Comparison of ENCODE assay signal across 21 cellular contexts in genomic region chr7:40072268-40072667, GRCh38.
DNase-seq lines count a peak whose midpoint lies in the region; ATAC-seq, FAIRE-seq and TF ChIP-seq lines count a peak whose summit lies in the region.
"Had no signal": no experiment of that assay in that cellular context is flagged by ENCODE, and none has a peak within 500 bp of the region (broad histone marks: within the 10 kb centered on the region; RNA-seq: fewer than 3 reads in every experiment).

No MANE protein-coding gene starts in this region.

- CTCF ChIA-PET in H1 (lab: Charles Lee; ENCODE audit: partially characterized antibody) = no interaction called here

- intact Hi-C loops in transverse colon (cut with DNase I; ENCODE audit: low total_unique reads) (no loop called here), Right ventricle myocardium superior (cut with DNase I) (no loop called here)

- H2BK20ac ChIP-seq in H1 (ENCODE audit: low read length) = no peak overlapping the region

- H3K4me2 ChIP-seq in H1 (ENCODE audit: insufficient read depth in 1 of 2, low read depth in 2 of 2, low read length in 2 of 2) (no peak overlapping the region), mesendoderm (ENCODE audit: low read length) (no peak overlapping the region)

- H2AK5ac ChIP-seq in H1 (ENCODE audit: low read depth, low read length) (no peak overlapping the region), mesendoderm (ENCODE audit: low read length) (no peak overlapping the region)

- peaks cover 0 to 3% (median 0%) of the 10 kb centered on the region in 4 experiments; a peak in 1 of 7 replicates for H3K4me1 ChIP-seq in H1 (replicated peaks in 1 of 4; ENCODE audit: control insufficient read depth in 3 of 4, insufficient read depth in 4 of 4, low read length in 3 of 4)
- no peaks in the 10 kb centered on the region for H3K4me1 ChIP-seq in mesendoderm (ENCODE audit: control insufficient read depth, low read depth, low read length)
- H3K4me1 ChIP-seq in transverse colon = no peaks in the 10 kb centered on the region

- in situ Hi-C loops in transverse colon (cut with MboI; ENCODE audit: low pct_ligation_motif_present in 1 of 4, low pct_unique_long_range_greater_than_20kb in 1 of 4, low sequenced_read_pairs in 3 of 4) = loop anchor here in 1 of 4 donors (25.0 kb wide), 1 partner anchor 185 kb away; no protein-coding TSS in a partner anchor

- TF ChIP-seq CTCF in H1 (IDR thresholded peaks at IDR 0.05; ENCODE audit: control extremely low read depth in 1 of 3, insufficient read depth in 1 of 3, low read depth in 1 of 3, low read length in 3 of 3) = no peak
- TF ChIP-seq CTCF in transverse colon (IDR thresholded peaks at IDR 0.05) = no peak

- H4K20me1 ChIP-seq in H1 (replicated peaks in 1 of 2; ENCODE audit: control insufficient read depth in 1 of 2, insufficient read depth in 2 of 2, low read length in 2 of 2) = peaks cover 0 to 2% of the 10 kb centered on the region in 2 experiments

- TF ChIP-seq POLR2A in GM12891 (IDR thresholded peaks at IDR 0.05; ENCODE audit: low read depth, low read length) = no peak
- TF ChIP-seq POLR2A in H1 (IDR thresholded peaks at IDR 0.05; ENCODE audit: control extremely low read depth in 1 of 2, low read depth in 2 of 2, low read length in 2 of 2) = no peak
- TF ChIP-seq POLR2A in transverse colon (IDR thresholded peaks at IDR 0.05) = no peak

- H3K23ac ChIP-seq in H1 (ENCODE audit: insufficient read length) = no peak overlapping the region
- no peak overlapping the region for H3K23ac ChIP-seq in mesendoderm (ENCODE audit: low read length)

- POLR2A ChIA-PET in H1 (lab: Charles Lee; ENCODE audit: partially characterized antibody) = no interaction called here

- H2BK15ac ChIP-seq in H1 (ENCODE audit: low read length) (no peak overlapping the region), mesendoderm (replicated peaks; ENCODE audit: low read depth) (no peak overlapping the region)

- TF ChIP-seq RAD21 in H1 (IDR thresholded peaks at IDR 0.05 in 1 of 2, conservative IDR thresholded peaks at IDR 0.05 in 1 of 2; ENCODE audit: low read depth in 2 of 2, low read length in 2 of 2) = no peak

- peak; percentile 61 for FAIRE-seq in GM12891 (lab: Jason Lieb, UNC)
- FAIRE-seq in H1 (lab: Jason Lieb, UNC) = no peak
- FAIRE-seq: A204.1 had no signal

- H3K79me2 ChIP-seq in H1 (ENCODE audit: control insufficient read depth in 1 of 2, insufficient read depth in 2 of 2, low read length in 2 of 2) (no peaks in the 10 kb centered on the region), mesendoderm (ENCODE audit: control insufficient read depth, insufficient read depth, low read length) (no peaks in the 10 kb centered on the region)

- H3K4ac ChIP-seq in H1 (replicated peaks; ENCODE audit: insufficient read length, low read depth, low read length) (no peak overlapping the region), mesendoderm (ENCODE audit: low read depth, low read length) (no peak overlapping the region)

- TF ChIP-seq EP300 in H1 (IDR thresholded peaks at IDR 0.05; ENCODE audit: borderline replicate concordance in 1 of 2, low read depth in 2 of 2, low read length in 2 of 2) (no peak), transverse colon (IDR thresholded peaks at IDR 0.05; ENCODE audit: low read depth) (no peak)

- H3K56ac ChIP-seq in H1 (replicated peaks; ENCODE audit: insufficient read length, low read depth, low read length) = no peak overlapping the region
- H3K56ac ChIP-seq in mesendoderm (ENCODE audit: low read length) = no peak overlapping the region

- no peaks in the 10 kb centered on the region for H3K23me2 ChIP-seq in H1 (ENCODE audit: low read depth, low read length)

- no peak overlapping the region for H4K5ac ChIP-seq in H1 (ENCODE audit: insufficient read length, low read depth, low read length)
- no peak overlapping the region for H4K5ac ChIP-seq in mesendoderm (ENCODE audit: low read length)

- ATAC-seq in HG03342 (IDR thresholded peaks at IDR 0.05; ENCODE audit: unreplicated experiment) (peak; percentile 57), Right ventricle myocardium superior (ENCODE audit: poor library complexity) (no peak)

- no peak for DNase-seq in GM12891 (ENCODE audit: insufficient read length, low spot score)
- DNase-seq in H1 (ENCODE audit: low read depth in 1 of 2, low spot score in 2 of 2) = no peak
- DNase-seq in mesendoderm = peak; percentile 35
- DNase-seq in SKM-1 (lab: John Stamatoyannopoulos, UW; ENCODE audit: unreplicated experiment) = no peak
- no peak for DNase-seq in transverse colon
- no peak for DNase-seq in Right ventricle myocardium superior
- DNase-seq: Calu3; CD8-positive, alpha-beta memory T cell; DMS153; KBM-7; NCI-H1092; NCI-H1436; NCI-H187 treated with DMSO at 0.1 percent for 48 hours; NCI-H2107; NCI-H446 treated with DMSO at 0.1 percent for 48 hours; NCI-H526 treated with DMSO at 0.1 percent for 48 hours; SHP77 had no signal

- H4K91ac ChIP-seq in H1 (replicated peaks; ENCODE audit: insufficient read length, low read length) = no peak overlapping the region

- H2BK5ac ChIP-seq in H1 (ENCODE audit: low read depth, low read length) (no peak overlapping the region), mesendoderm (ENCODE audit: low read length) (no peak overlapping the region)

- no peak overlapping the region for H2BK120ac ChIP-seq in H1 (replicated peaks; ENCODE audit: low read depth, low read length)
- H2BK120ac ChIP-seq in mesendoderm (ENCODE audit: low read depth, low read length) = no peak overlapping the region

- peaks cover 0 to 1% (median 0%) of the 10 kb centered on the region in 4 experiments; a peak in 1 of 8 replicates for H3K36me3 ChIP-seq in H1 (ENCODE audit: control insufficient read depth in 2 of 4, insufficient read depth in 4 of 4, low read length in 3 of 4)
- no peaks in the 10 kb centered on the region for H3K36me3 ChIP-seq in mesendoderm (ENCODE audit: control insufficient read depth, insufficient read depth, low read length)
- peaks cover 0 to 4% (median under 1%) of the 10 kb centered on the region in 4 donors for H3K36me3 ChIP-seq in transverse colon

- no peak overlapping the region for H3K18ac ChIP-seq in H1 (ENCODE audit: extremely low read depth, low read length)
- no peak overlapping the region for H3K18ac ChIP-seq in mesendoderm (ENCODE audit: low read length)

- H3K27ac ChIP-seq in H1 (ENCODE audit: low read depth, low read length) = no peak overlapping the region
- no peak overlapping the region for H3K27ac ChIP-seq in mesendoderm (ENCODE audit: low read depth, low read length)
- H3K27ac ChIP-seq in transverse colon = no peak overlapping the region
- H3K27ac ChIP-seq: C4-2B, HL-60 had no signal

- H3K4me3 ChIP-seq in H1 (ENCODE audit: extremely low read depth in 1 of 4, insufficient read depth in 2 of 4, low read depth in 3 of 4, low read length in 4 of 4) = no peak overlapping the region
- H3K4me3 ChIP-seq in mesendoderm (ENCODE audit: low read length) = no peak overlapping the region
- no peak overlapping the region for H3K4me3 ChIP-seq in transverse colon

- 93% methylated on average over 5 of the region's 5 CpGs; no CpG with 5 or more reads in 1 of the 2 experiments for WGBS in H1 (ENCODE audit: extremely low coverage in 1 of 2, insufficient coverage in 1 of 2, insufficient read length in 1 of 2, insufficient replicate concordance in 2 of 2, low coverage in 1 of 2, low lambda C conversion rate in 2 of 2, missing lambda C conversion rate in 1 of 2), 2 experiments
- no CpG with 5 or more reads among the region's 5 CpGs for WGBS in mesendoderm (ENCODE audit: extremely low coverage, insufficient coverage, low lambda C conversion rate)
- WGBS in transverse colon (ENCODE audit: low coverage in 1 of 2), 2 donors = 95 to 100% methylated on average over 3 to 5 of the region's 5 CpGs

- no peak overlapping the region for H3K14ac ChIP-seq in H1 (ENCODE audit: insufficient read length)

- no peak overlapping the region for H2BK12ac ChIP-seq in H1 (ENCODE audit: low read depth, low read length)

- no peaks in the 10 kb centered on the region for H3K79me1 ChIP-seq in H1 (ENCODE audit: low read depth, low read length)
- H3K79me1 ChIP-seq in mesendoderm (ENCODE audit: low read length) = no peaks in the 10 kb centered on the region

- no peaks in the 10 kb centered on the region for H3K27me3 ChIP-seq in H1 (replicated peaks in 1 of 4; ENCODE audit: control insufficient read depth in 3 of 4, extremely low read depth in 1 of 4, insufficient read depth in 3 of 4, low read length in 3 of 4)
- no peaks in the 10 kb centered on the region for H3K27me3 ChIP-seq in mesendoderm (ENCODE audit: insufficient read depth, low read length, poor library complexity)
- H3K27me3 ChIP-seq in transverse colon = no peaks in the 10 kb centered on the region

- H3K9me3 ChIP-seq in H1 (ENCODE audit: insufficient read depth in 2 of 2, low read depth in 1 of 2, low read length in 1 of 2) (no peaks in the 10 kb centered on the region), transverse colon (no peaks in the 10 kb centered on the region)

- no peak overlapping the region for H3K9ac ChIP-seq in H1 (replicated peaks in 1 of 4; ENCODE audit: extremely low read depth in 1 of 4, low read depth in 3 of 4, low read length in 3 of 4)
- H3K9ac ChIP-seq in mesendoderm (ENCODE audit: low read length) = no peak overlapping the region

- no peak overlapping the region for H2AFZ ChIP-seq in H1 (ENCODE audit: low read length)

- no peak overlapping the region for H4K8ac ChIP-seq in H1 (ENCODE audit: extremely low read depth, insufficient read depth, low read length)
- H4K8ac ChIP-seq in mesendoderm (ENCODE audit: low read depth, low read length) = no peak overlapping the region

TF ChIP-seq in GM12891, 5 proteins besides CTCF, POLR2A, EP300 and RAD21:
- TF ChIP-seq POLR2AphosphoS5 (IDR thresholded peaks at IDR 0.05; ENCODE audit: low read depth, low read length) (no peak), SPI1 (IDR thresholded peaks at IDR 0.05; ENCODE audit: low read depth, low read length) (no peak), TAF1 (IDR thresholded peaks at IDR 0.05; ENCODE audit: low read depth, low read length) (no peak), POU2F2 (IDR thresholded peaks at IDR 0.05; ENCODE audit: low read depth, low read length) (no peak), PAX5 (IDR thresholded peaks at IDR 0.05; ENCODE audit: insufficient read depth, low read length, severe bottlenecking) (no peak)

TF ChIP-seq in H1, 55 proteins besides CTCF, POLR2A, EP300 and RAD21:
- TF ChIP-seq POU5F1 (IDR thresholded peaks at IDR 0.05; ENCODE audit: low read depth, low read length) (0 out of 2 replicates have a peak, but pooled peaks have one; percentile 55), EGR1 (IDR thresholded peaks at IDR 0.05; ENCODE audit: borderline replicate concordance, low read depth, low read length) (no peak)
